1 cellular context compared by ENCODE assay signal in the genomic region with DNA sequence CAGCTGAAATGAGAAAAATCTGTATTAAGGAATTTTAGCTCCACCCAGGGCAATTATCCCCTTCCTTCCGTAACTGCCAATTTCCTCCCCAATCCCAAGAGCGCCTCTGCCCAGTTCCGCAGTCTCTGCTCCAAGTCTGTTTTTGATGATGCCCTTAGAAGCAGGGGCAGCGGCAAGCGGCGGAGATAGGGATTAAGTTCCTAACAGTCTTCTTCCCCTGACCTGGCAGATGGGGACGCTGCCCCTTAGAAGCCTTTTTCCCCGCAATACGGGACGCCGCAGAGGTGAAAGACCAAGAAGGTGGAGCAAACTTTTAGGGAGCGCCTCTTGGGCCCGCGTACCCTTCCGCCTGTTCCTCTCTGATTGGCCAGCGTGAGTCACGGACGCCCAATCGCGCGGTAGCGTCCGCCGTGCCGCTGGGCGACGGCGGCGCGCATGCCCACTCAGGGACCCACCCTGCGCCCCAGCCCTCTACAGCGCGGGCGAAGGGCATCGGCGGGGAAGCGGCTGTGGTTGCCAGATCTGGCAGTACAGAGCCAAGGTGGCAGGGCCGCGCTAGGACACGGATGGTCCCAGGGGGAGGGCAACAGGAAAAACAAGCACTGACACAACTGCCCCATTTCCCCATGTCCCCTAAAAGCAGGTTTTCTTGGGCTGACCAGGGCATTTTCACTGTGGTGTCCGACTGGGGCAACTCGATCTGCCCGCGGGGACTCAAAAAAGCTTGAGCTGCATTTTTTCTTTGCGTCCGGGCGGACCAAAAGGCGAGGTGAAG.
A peak's percentile ranks its signal among the peaks of the same experiment; 100 is the strongest.
TF ChIP-seq lines count a peak whose summit lies in the region.

No MANE protein-coding gene starts in this region.

TF ChIP-seq in HepG2, 621 proteins besides CTCF, POLR2A, EP300 and RAD21 (continued from another document and continues in another):
- TF ChIP-seq ZBTB40 (IDR thresholded peaks at IDR 0.05): no peak
- TF ChIP-seq ZBTB40 (CRISPR knock-in tag; IDR thresholded peaks at IDR 0.05): 0 out of 2 replicates have a peak, but pooled peaks have one; percentile 8
- TF ChIP-seq, protein P1, sequence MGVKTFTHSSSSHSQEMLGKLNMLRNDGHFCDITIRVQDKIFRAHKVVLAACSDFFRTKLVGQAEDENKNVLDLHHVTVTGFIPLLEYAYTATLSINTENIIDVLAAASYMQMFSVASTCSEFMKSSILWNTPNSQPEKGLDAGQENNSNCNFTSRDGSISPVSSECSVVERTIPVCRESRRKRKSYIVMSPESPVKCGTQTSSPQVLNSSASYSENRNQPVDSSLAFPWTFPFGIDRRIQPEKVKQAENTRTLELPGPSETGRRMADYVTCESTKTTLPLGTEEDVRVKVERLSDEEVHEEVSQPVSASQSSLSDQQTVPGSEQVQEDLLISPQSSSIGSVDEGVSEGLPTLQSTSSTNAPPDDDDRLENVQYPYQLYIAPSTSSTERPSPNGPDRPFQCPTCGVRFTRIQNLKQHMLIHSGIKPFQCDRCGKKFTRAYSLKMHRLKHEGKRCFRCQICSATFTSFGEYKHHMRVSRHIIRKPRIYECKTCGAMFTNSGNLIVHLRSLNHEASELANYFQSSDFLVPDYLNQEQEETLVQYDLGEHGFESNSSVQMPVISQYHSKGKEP (CRISPR knock-in tag; IDR thresholded peaks at IDR 0.05): no peak
- TF ChIP-seq ZMAT3 (CRISPR knock-in tag; conservative IDR thresholded peaks at IDR 0.05): peak; percentile 75; the same call in 1 of the 2 replicates
- TF ChIP-seq, protein P2, sequence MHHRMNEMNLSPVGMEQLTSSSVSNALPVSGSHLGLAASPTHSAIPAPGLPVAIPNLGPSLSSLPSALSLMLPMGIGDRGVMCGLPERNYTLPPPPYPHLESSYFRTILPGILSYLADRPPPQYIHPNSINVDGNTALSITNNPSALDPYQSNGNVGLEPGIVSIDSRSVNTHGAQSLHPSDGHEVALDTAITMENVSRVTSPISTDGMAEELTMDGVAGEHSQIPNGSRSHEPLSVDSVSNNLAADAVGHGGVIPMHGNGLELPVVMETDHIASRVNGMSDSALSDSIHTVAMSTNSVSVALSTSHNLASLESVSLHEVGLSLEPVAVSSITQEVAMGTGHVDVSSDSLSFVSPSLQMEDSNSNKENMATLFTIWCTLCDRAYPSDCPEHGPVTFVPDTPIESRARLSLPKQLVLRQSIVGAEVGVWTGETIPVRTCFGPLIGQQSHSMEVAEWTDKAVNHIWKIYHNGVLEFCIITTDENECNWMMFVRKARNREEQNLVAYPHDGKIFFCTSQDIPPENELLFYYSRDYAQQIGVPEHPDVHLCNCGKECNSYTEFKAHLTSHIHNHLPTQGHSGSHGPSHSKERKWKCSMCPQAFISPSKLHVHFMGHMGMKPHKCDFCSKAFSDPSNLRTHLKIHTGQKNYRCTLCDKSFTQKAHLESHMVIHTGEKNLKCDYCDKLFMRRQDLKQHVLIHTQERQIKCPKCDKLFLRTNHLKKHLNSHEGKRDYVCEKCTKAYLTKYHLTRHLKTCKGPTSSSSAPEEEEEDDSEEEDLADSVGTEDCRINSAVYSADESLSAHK (CRISPR knock-in tag; IDR thresholded peaks at IDR 0.05; ENCODE audit: borderline replicate concordance): 0 out of 2 replicates have a peak, but pooled peaks have one; percentile 26
- no peak for TF ChIP-seq ZFP62 (CRISPR knock-in tag; IDR thresholded peaks at IDR 0.05)
- TF ChIP-seq NFYC (CRISPR knock-in tag; IDR thresholded peaks at IDR 0.05): peak; percentile 87
- TF ChIP-seq MAZ (IDR thresholded peaks at IDR 0.05; ENCODE audit: borderline replicate concordance, low read depth, low read length): no peak
- TF ChIP-seq MAZ (CRISPR knock-in tag; IDR thresholded peaks at IDR 0.05; ENCODE audit: low read depth): peak; percentile 60
- peak; percentile 67 for TF ChIP-seq GABPB1 (CRISPR knock-in tag; IDR thresholded peaks at IDR 0.05)
- TF ChIP-seq ATF7-NPFF (CRISPR knock-in tag; IDR thresholded peaks at IDR 0.05; ENCODE audit: low read depth): no peak; the same call in 1 of the 2 replicates
- TF ChIP-seq ZNF143 (CRISPR knock-in tag; IDR thresholded peaks at IDR 0.05): peak; percentile 52; the same call in 1 of the 2 replicates
- TF ChIP-seq ZNF749 (CRISPR knock-in tag; IDR thresholded peaks at IDR 0.05; ENCODE audit: borderline replicate concordance): no peak; the same call in 1 of the 2 replicates
- TF ChIP-seq ZFX (CRISPR knock-in tag; IDR thresholded peaks at IDR 0.05; ENCODE audit: low read depth): peak; percentile 77; the same call in 1 of the 2 replicates
- peak; percentile 58; the same call in 1 of the 2 replicates for TF ChIP-seq ZNF557 (CRISPR knock-in tag; IDR thresholded peaks at IDR 0.05)
- no peak for TF ChIP-seq ATF6 (CRISPR knock-in tag; conservative IDR thresholded peaks at IDR 0.05)
- peak; percentile 93 for TF ChIP-seq RBFOX2 (IDR thresholded peaks at IDR 0.05; ENCODE audit: low read depth, low read length)
- peak; percentile 58; the same call in 1 of the 2 replicates for TF ChIP-seq REPIN1 (CRISPR knock-in tag; IDR thresholded peaks at IDR 0.05; ENCODE audit: borderline replicate concordance, low read depth)
- peak; percentile 70; the same call in 1 of the 2 replicates for TF ChIP-seq ZNF232 (CRISPR knock-in tag; IDR thresholded peaks at IDR 0.05; ENCODE audit: borderline replicate concordance)
- peak; percentile 58; the same call in 1 of the 2 replicates for TF ChIP-seq ZNF451 (CRISPR knock-in tag; IDR thresholded peaks at IDR 0.05)
- no peak for TF ChIP-seq ZSCAN20 (CRISPR knock-in tag; IDR thresholded peaks at IDR 0.05; ENCODE audit: borderline replicate concordance)
- peak; percentile 52 for TF ChIP-seq DR1 (CRISPR knock-in tag; IDR thresholded peaks at IDR 0.05)
- no peak for TF ChIP-seq SMAD1 (CRISPR knock-in tag; IDR thresholded peaks at IDR 0.05; ENCODE audit: borderline replicate concordance, low read depth)
- 0 out of 2 replicates have a peak, but pooled peaks have one; percentile 21 for TF ChIP-seq NCOR1 (IDR thresholded peaks at IDR 0.05; ENCODE audit: borderline replicate concordance, low read length)
- 0 out of 2 replicates have a peak, but pooled peaks have one; percentile 55 for TF ChIP-seq ZNF205 (CRISPR knock-in tag; IDR thresholded peaks at IDR 0.05)
- no peak for TF ChIP-seq BRCA1 (CRISPR knock-in tag; IDR thresholded peaks at IDR 0.05)
- TF ChIP-seq SYNCRIP (IDR thresholded peaks at IDR 0.05; ENCODE audit: insufficient read depth, low read depth, low read length): no peak
- TF ChIP-seq JDP2 (CRISPR knock-in tag; IDR thresholded peaks at IDR 0.05; ENCODE audit: borderline replicate concordance): no peak
- no peak for TF ChIP-seq SIX4 (CRISPR knock-in tag; IDR thresholded peaks at IDR 0.05)
- TF ChIP-seq, protein P3, sequence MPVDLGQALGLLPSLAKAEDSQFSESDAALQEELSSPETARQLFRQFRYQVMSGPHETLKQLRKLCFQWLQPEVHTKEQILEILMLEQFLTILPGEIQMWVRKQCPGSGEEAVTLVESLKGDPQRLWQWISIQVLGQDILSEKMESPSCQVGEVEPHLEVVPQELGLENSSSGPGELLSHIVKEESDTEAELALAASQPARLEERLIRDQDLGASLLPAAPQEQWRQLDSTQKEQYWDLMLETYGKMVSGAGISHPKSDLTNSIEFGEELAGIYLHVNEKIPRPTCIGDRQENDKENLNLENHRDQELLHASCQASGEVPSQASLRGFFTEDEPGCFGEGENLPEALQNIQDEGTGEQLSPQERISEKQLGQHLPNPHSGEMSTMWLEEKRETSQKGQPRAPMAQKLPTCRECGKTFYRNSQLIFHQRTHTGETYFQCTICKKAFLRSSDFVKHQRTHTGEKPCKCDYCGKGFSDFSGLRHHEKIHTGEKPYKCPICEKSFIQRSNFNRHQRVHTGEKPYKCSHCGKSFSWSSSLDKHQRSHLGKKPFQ (CRISPR knock-in tag; IDR thresholded peaks at IDR 0.05; ENCODE audit: insufficient replicate concordance): peak; percentile 21
- TF ChIP-seq YY1 (IDR thresholded peaks at IDR 0.05; ENCODE audit: insufficient read depth, insufficient replicate concordance, low read depth, low read length): peak; percentile 34
- peak; percentile 74; the same call in 1 of the 2 replicates for TF ChIP-seq SNAPC2 (CRISPR knock-in tag; IDR thresholded peaks at IDR 0.05)
- peak; percentile 47; the same call in 1 of the 2 replicates for TF ChIP-seq BORCS8-MEF2B (CRISPR knock-in tag; IDR thresholded peaks at IDR 0.05)
- no peak for TF ChIP-seq BATF2 (CRISPR knock-in tag; IDR thresholded peaks at IDR 0.05)
- peak; percentile 74; the same call in 1 of the 2 replicates for TF ChIP-seq ZFP91 (CRISPR knock-in tag; IDR thresholded peaks at IDR 0.05; ENCODE audit: borderline replicate concordance)
- no peak for TF ChIP-seq ZNF616 (CRISPR knock-in tag; IDR thresholded peaks at IDR 0.05; ENCODE audit: low read depth)
- no peak for TF ChIP-seq LCORL (IDR thresholded peaks at IDR 0.05)
- TF ChIP-seq LCORL (CRISPR knock-in tag; IDR thresholded peaks at IDR 0.05): peak; percentile 69
